Comparison of ENCODE assay signal across 13 cellular contexts in genomic region chr17:61219460-61219859, GRCh38.
A peak's percentile ranks its signal among the peaks of the same experiment; 100 is the strongest.
DNase-seq lines count a peak whose midpoint lies in the region; ATAC-seq and TF ChIP-seq lines count a peak whose summit lies in the region.
"Had no signal": no experiment of that assay in that cellular context is flagged by ENCODE, and none has a peak within 500 bp of the region (broad histone marks: within the 10 kb centered on the region; RNA-seq: fewer than 3 reads in every experiment).

No MANE protein-coding gene starts in this region.

- H3K27me3 ChIP-seq in body of pancreas (no peaks in the 10 kb centered on the region), stomach (no peaks in the 10 kb centered on the region)

- intact Hi-C loops in body of pancreas (cut with DNase I), result no loop called here
- intact Hi-C loops in stomach (cut with DNase I; ENCODE audit: low total_unique reads), result no loop called here

- H3K27ac ChIP-seq in body of pancreas (no peak overlapping the region), stomach (peak overlapping the region; percentile 5 to 71 (median 60))
- H3K27ac ChIP-seq: parathyroid adenoma had no signal

- H3K4me1 Mint-ChIP-seq in type B pancreatic cell (ENCODE audit: unreplicated experiment), result peaks cover 29% of the 10 kb centered on the region

- DNase-seq in SIG-M5 treated with dmso at 0.1 percent for 504 hours (lab: John Stamatoyannopoulos, UW; ENCODE audit: unreplicated experiment), result peak; percentile 84
- no peak for DNase-seq in SIG-M5 (lab: John Stamatoyannopoulos, UW)
- peak in 1 of 4 donors; percentile 17 for DNase-seq in body of pancreas
- DNase-seq in islet precursor cell, result peak; percentile 88
- DNase-seq in stomach, result no peak
- no peak for DNase-seq in midbrain (lab: John Stamatoyannopoulos, UW)
- no peak for DNase-seq in type B pancreatic cell (ENCODE audit: extremely low spot score, unreplicated experiment)
- DNase-seq in HuH-7.5 (ENCODE audit: low spot score), result no peak
- DNase-seq: 8988T; activated T-cell treated with anti-CD3 and anti-CD28 coated beads, Interleukin-2, amount 50 U/mL, for 4 hours; DMS79; stimulated activated CD4-positive, alpha-beta T cell treated with anti-CD3 and anti-CD28 coated beads, Interleukin-4, amount 100 ng/mL, for 24 hours had no signal

- no peaks in the 10 kb centered on the region for H3K27me3 Mint-ChIP-seq in type B pancreatic cell

- peak; percentile 35 for ATAC-seq in body of pancreas
- ATAC-seq: activated T-cell treated with anti-CD3 and anti-CD28 coated beads, Interleukin-2, amount 50 U/mL, for 4 hours had no signal

- H3K27ac Mint-ChIP-seq in type B pancreatic cell, result no peak overlapping the region

- H3K36me3 ChIP-seq in body of pancreas (replicated peaks in 1 of 2; ENCODE audit: insufficient read depth in 1 of 2, low read depth in 2 of 2) (no peaks in the 10 kb centered on the region), stomach (no peaks in the 10 kb centered on the region)

- TF ChIP-seq CTCF in body of pancreas (IDR thresholded peaks at IDR 0.05), result no peak
- no peak for TF ChIP-seq CTCF in stomach (IDR thresholded peaks at IDR 0.05)
- TF ChIP-seq CTCF in type B pancreatic cell (conservative IDR thresholded peaks at IDR 0.05), result no peak

- H3K9me3 ChIP-seq in body of pancreas, result no peaks in the 10 kb centered on the region
- no peaks in the 10 kb centered on the region for H3K9me3 ChIP-seq in stomach

- TF ChIP-seq EP300 in stomach (IDR thresholded peaks at IDR 0.05), result no peak

- TF ChIP-seq POLR2A in body of pancreas (IDR thresholded peaks at IDR 0.05) (no peak), stomach (IDR thresholded peaks at IDR 0.05) (no peak)

- H3K4me1 ChIP-seq in body of pancreas, result no peaks in the 10 kb centered on the region
- peaks cover 0 to 11% (median 5%) of the 10 kb centered on the region in 4 donors for H3K4me1 ChIP-seq in stomach

- whole genome bisulfite sequencing in body of pancreas, 2 donors, result 86 to 88% methylated on average over 3 of the region's 3 CpGs
- WGBS in stomach, 5 donors, result 71 to 79% (median 76%) methylated on average over 3 of the region's 3 CpGs

- H3K4me3 ChIP-seq in body of pancreas (no peak overlapping the region), stomach (no peak overlapping the region)

- H3K9me3 Mint-ChIP-seq in type B pancreatic cell, result no peaks in the 10 kb centered on the region
- H3K9me3 Mint-ChIP-seq: activated T-cell treated with anti-CD3 and anti-CD28 coated beads, Interleukin-2, amount 50 U/mL, for 4 hours had no signal

- no peaks in the 10 kb centered on the region for H3K36me3 Mint-ChIP-seq in type B pancreatic cell

- no peak overlapping the region for H3K4me3 Mint-ChIP-seq in type B pancreatic cell
- H3K4me3 Mint-ChIP-seq: activated T-cell treated with anti-CD3 and anti-CD28 coated beads, Interleukin-2, amount 50 U/mL, for 4 hours had no signal

Comparison
In these comparisons a context has a peak if more than half of its experiments do, and no peak if none do; other contexts are left out.
1. DNase-seq: peak in SIG-M5 treated with dmso at 0.1 percent for 504 hours (single experiment) and islet precursor cell (single experiment); none in SIG-M5 (single experiment), stomach (single experiment), midbrain (single experiment), type B pancreatic cell (single experiment) and HuH-7.5 (single experiment).
2. H3K27ac ChIP-seq: peak in stomach (5 of 5); none in body of pancreas (0 of 4).